1 cellular context compared by ENCODE assay signal in the genomic region with DNA sequence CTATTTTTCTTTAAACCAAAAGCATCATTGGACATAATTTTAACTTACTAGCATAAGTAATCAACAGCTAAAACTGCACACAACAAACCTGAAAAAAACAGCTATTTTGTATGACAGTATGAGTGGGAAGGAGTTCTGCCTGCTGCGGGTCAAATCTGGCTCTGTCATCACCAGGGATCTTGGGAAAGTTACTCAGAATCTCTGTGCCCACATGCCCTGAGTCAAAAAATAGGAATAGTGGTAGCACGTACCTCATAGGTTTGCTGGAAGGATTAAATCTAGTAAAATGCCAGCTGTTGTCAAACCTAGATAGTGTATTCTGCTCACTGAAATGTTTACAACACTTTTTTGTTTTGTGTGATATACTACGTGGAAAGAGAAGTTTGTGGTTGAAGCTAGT.
A peak's percentile ranks its signal among the peaks of the same experiment; 100 is the strongest.
TF ChIP-seq lines count a peak whose summit lies in the region.

No MANE protein-coding gene starts in this region.

TF ChIP-seq in HepG2, 621 proteins besides CTCF, POLR2A, EP300 and RAD21:
- TF ChIP-seq TGIF2 (CRISPR knock-in tag; IDR thresholded peaks at IDR 0.05) (0 out of 2 replicates have a peak, but pooled peaks have one; percentile 4), JDP2 (CRISPR knock-in tag; IDR thresholded peaks at IDR 0.05; ENCODE audit: borderline replicate concordance) (no peak), KDM5A (IDR thresholded peaks at IDR 0.05; ENCODE audit: borderline replicate concordance, low read length) (0 out of 2 replicates have a peak, but pooled peaks have one; percentile 4)
